9 cellular contexts compared by ENCODE assay signal in the genomic region with DNA sequence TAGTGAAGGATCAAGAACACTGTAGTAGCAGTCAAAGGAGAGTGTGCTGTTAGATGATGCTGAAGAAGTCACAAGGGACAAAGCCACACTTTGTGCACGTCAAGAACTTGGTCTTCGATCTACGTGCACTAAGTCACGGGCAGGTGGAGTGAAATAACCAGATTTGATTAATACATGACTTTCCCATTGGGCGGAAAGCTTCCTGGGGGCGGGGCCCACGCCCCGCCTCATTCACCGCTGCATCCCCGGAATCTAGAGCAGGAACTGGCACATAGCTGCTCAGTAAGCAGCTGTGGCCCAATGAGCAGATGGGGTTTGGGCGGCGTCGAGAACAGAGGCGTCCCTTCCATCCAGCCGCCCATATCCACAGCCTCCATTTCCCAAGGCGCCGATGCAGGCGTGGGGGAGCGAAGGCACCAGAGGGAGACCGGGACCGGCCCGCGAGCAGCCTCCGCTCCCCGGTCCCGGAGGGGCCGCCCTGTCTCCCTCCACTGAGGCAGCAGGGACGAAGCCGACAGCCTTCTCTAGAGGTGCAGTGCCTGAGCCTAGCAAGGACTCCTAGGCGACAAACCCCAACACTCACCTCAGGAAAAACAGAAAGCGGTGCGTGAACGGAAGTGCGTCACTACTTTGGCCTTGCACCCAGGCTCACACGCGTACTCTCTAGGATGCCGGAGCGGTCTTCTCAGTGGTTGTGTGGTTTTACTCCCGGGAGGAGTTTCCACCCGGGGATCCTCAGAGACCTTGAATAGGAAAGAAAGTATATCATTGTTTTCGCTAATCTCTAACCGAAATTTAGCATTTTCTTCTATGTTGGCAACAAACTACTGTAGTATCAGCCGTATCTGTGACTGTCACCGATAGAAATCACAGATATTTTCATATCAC. TPM values are rescaled to one million over a fixed set of nuclear protein-coding genes. Genes with fewer than 3 reads are reported as not detected.
DNase-seq lines count a peak whose midpoint lies in the region; ATAC-seq and TF ChIP-seq lines count a peak whose summit lies in the region.
"Had no signal": no experiment of that assay in that cellular context is flagged by ENCODE, and none has a peak within 500 bp of the region (broad histone marks: within the 10 kb centered on the region; RNA-seq: fewer than 3 reads in every experiment).

No MANE protein-coding gene starts in this region.

- peak overlapping the region; percentile 60 for H3K4me3 ChIP-seq in AG09309 (ENCODE audit: control insufficient read depth, low read depth, low read length)
- peak overlapping the region; percentile 65 for H3K4me3 ChIP-seq in kidney epithelial cell (ENCODE audit: low read depth, low read length)

- DNase-seq in AG09309 (ENCODE audit: low read depth): peak; percentile 87
- peak; percentile 57 for DNase-seq in NCI-H345 treated with DMSO at 0.1 percent for 48 hours (lab: John Stamatoyannopoulos, UW; ENCODE audit: unreplicated experiment)
- DNase-seq in activated CD4-positive, alpha-beta T cell treated with anti-CD3 and anti-CD28 coated beads for 1 hour: peak; percentile 68
- peak; percentile 92 for DNase-seq in cerebellum (ENCODE audit: low spot score)
- peak; percentile 72 for DNase-seq in kidney epithelial cell (ENCODE audit: low read depth)
- DNase-seq in stimulated activated CD4-positive, alpha-beta T cell treated with anti-CD3 and anti-CD28 coated beads, Interleukin-15, amount 100 ng/mL, for 24 hours: peak; percentile 83

- TF ChIP-seq CTCF in AG09309 (IDR thresholded peaks at IDR 0.05; ENCODE audit: control insufficient read depth, insufficient read depth, low read depth, low read length, missing control alignments) (no peak), kidney epithelial cell (IDR thresholded peaks at IDR 0.05; ENCODE audit: insufficient read depth, low read length, poor library complexity, severe bottlenecking) (no peak)

- no peaks in the 10 kb centered on the region for H3K36me3 ChIP-seq in kidney epithelial cell (ENCODE audit: control insufficient read depth, insufficient read depth, low read length)

- ATAC-seq in GM19025 (IDR thresholded peaks at IDR 0.05; ENCODE audit: low read depth, unreplicated experiment) (peak; percentile 90), HG03280 (IDR thresholded peaks at IDR 0.05; ENCODE audit: unreplicated experiment) (peak; percentile 89)

- H3K27me3 ChIP-seq in kidney epithelial cell (ENCODE audit: control insufficient read depth, insufficient read depth, low read length): no peaks in the 10 kb centered on the region

RNA-seq across cellular contexts. Expression of gene ZNF19, which starts 4.9 kb away (rescaled TPM):
- total RNA-seq in cerebellum (11.3 TPM), kidney epithelial cell (3.6 and 5.1 TPM in 2 replicates)

RNA-seq across cellular contexts. Expression of gene ZNF23, which starts 22.2 kb away (rescaled TPM):
- total RNA-seq in cerebellum (16.9 TPM), kidney epithelial cell (8.0 and 10.1 TPM in 2 replicates)

RNA-seq across cellular contexts. Expression of gene CHST4, which starts 42.0 kb away (rescaled TPM):
- total RNA-seq in cerebellum (not detected), kidney epithelial cell (not detected in 2 replicates)
- total RNA-seq: T-helper 1 cell treated with Interleukin-12 subunit alpha and Interleukin-12 subunit beta and Interleukin-4 antibody, amounts not matched to agents 30 ng/mL and 1 ng/mL, for 36 hours had no signal

RNA-seq across cellular contexts. Expression of gene TLE7, which starts 42.4 kb away (rescaled TPM):
- total RNA-seq in cerebellum (not detected), kidney epithelial cell (not detected in 2 replicates)
- total RNA-seq: T-helper 1 cell treated with Interleukin-12 subunit alpha and Interleukin-12 subunit beta and Interleukin-4 antibody, amounts not matched to agents 30 ng/mL and 1 ng/mL, for 36 hours had no signal

Comparison
In these comparisons a context has a peak if more than half of its experiments do, and no peak if none do; other contexts are left out.
1. Peak in every context shown above with its lines: DNase-seq, ATAC-seq and H3K4me3 ChIP-seq.